In genomic region chr6:7725849-7726415, GRCh38 we compare ENCODE assay signal across 1 cellular context.
TF ChIP-seq lines count a peak whose summit lies in the region.

BMP6 (plus strand) TSS chr6:7726099; CDS start chr6:7726956, 857 bp downstream.

TF ChIP-seq in HepG2, 621 proteins besides CTCF, POLR2A, EP300 and RAD21 (continued from another document and continues in another):
- TF ChIP-seq ZNF318 (CRISPR knock-in tag; IDR thresholded peaks at IDR 0.05) (no peak), NFKBIZ (CRISPR knock-in tag; IDR thresholded peaks at IDR 0.05) (no peak), MEIS2 (CRISPR knock-in tag; IDR thresholded peaks at IDR 0.05) (peak; percentile 25; the same call in 1 of the 2 replicates), ZNF768 (CRISPR knock-in tag; IDR thresholded peaks at IDR 0.05) (peak; percentile 5; the same call in 1 of the 2 replicates), MYPOP (CRISPR knock-in tag; IDR thresholded peaks at IDR 0.05) (peak; percentile 58; the same call in 1 of the 2 replicates), ZFP91 (CRISPR knock-in tag; IDR thresholded peaks at IDR 0.05; ENCODE audit: borderline replicate concordance) (peak; percentile 65; the same call in 1 of the 2 replicates), TFDP1 (CRISPR knock-in tag; IDR thresholded peaks at IDR 0.05; ENCODE audit: borderline replicate concordance) (peak; percentile 12; the same call in 1 of the 2 replicates), SMC3 (IDR thresholded peaks at IDR 0.05; ENCODE audit: low read length) (no peak), FOXP4 (CRISPR knock-in tag; IDR thresholded peaks at IDR 0.05) (no peak), IRX3 (CRISPR knock-in tag; IDR thresholded peaks at IDR 0.05; ENCODE audit: borderline replicate concordance, low read depth) (0 out of 2 replicates have a peak, but pooled peaks have one; percentile 48), ZUFSP (CRISPR knock-in tag; IDR thresholded peaks at IDR 0.05; ENCODE audit: borderline replicate concordance) (no peak), ZNF576 (CRISPR knock-in tag; IDR thresholded peaks at IDR 0.05) (no peak), RARG (CRISPR knock-in tag; IDR thresholded peaks at IDR 0.05; ENCODE audit: low read depth) (no peak), KLF16 (CRISPR knock-in tag; IDR thresholded peaks at IDR 0.05) (no peak), TSC22D2 (CRISPR knock-in tag; IDR thresholded peaks at IDR 0.05; ENCODE audit: borderline replicate concordance) (no peak), ZBTB43 (CRISPR knock-in tag; conservative IDR thresholded peaks at IDR 0.05) (no peak), ZNF580 (CRISPR knock-in tag; IDR thresholded peaks at IDR 0.05; ENCODE audit: borderline replicate concordance, low read depth) (no peak), MTA3 (CRISPR knock-in tag; IDR thresholded peaks at IDR 0.05) (no peak), PATZ1 (CRISPR knock-in tag; IDR thresholded peaks at IDR 0.05) (0 out of 2 replicates have a peak, but pooled peaks have one; percentile 14), TOE1 (CRISPR knock-in tag; IDR thresholded peaks at IDR 0.05) (no peak), ZNF362 (CRISPR knock-in tag; IDR thresholded peaks at IDR 0.05; ENCODE audit: borderline replicate concordance) (no peak), MTF1 (CRISPR knock-in tag; IDR thresholded peaks at IDR 0.05) (no peak), MEF2D (CRISPR knock-in tag; IDR thresholded peaks at IDR 0.05) (0 out of 2 replicates have a peak, but pooled peaks have one; percentile 20), ZNF839 (CRISPR knock-in tag; IDR thresholded peaks at IDR 0.05; ENCODE audit: borderline replicate concordance) (no peak), MED1 (CRISPR knock-in tag; IDR thresholded peaks at IDR 0.05) (no peak), GZF1 (CRISPR knock-in tag; IDR thresholded peaks at IDR 0.05) (no peak), NFYB (CRISPR knock-in tag; IDR thresholded peaks at IDR 0.05) (peak; percentile 87), GABPB1 (CRISPR knock-in tag; IDR thresholded peaks at IDR 0.05) (peak; percentile 42; the same call in 1 of the 2 replicates), NR0B2 (CRISPR knock-in tag; IDR thresholded peaks at IDR 0.05) (no peak), SOX6 (IDR thresholded peaks at IDR 0.05) (no peak), SOX6 (CRISPR knock-in tag; IDR thresholded peaks at IDR 0.05) (0 out of 2 replicates have a peak, but pooled peaks have one; percentile 14), ZNF160 (CRISPR knock-in tag; IDR thresholded peaks at IDR 0.05) (no peak), SALL1 (CRISPR knock-in tag; IDR thresholded peaks at IDR 0.05) (0 out of 2 replicates have a peak, but pooled peaks have one; percentile 18), BRCA1 (CRISPR knock-in tag; IDR thresholded peaks at IDR 0.05) (peak; percentile 49; the same call in 1 of the 2 replicates), SP1 (IDR thresholded peaks at IDR 0.05) (no peak), SP1 (CRISPR knock-in tag; IDR thresholded peaks at IDR 0.05) (no peak), PAX8 (CRISPR knock-in tag; IDR thresholded peaks at IDR 0.05; ENCODE audit: borderline replicate concordance) (0 out of 2 replicates have a peak, but pooled peaks have one; percentile 45)
